8 cellular contexts compared by ENCODE assay signal in genomic region chr1:28369518-28370219, GRCh38. TPM values are rescaled to one million over a fixed set of nuclear protein-coding genes. Genes with fewer than 3 reads are reported as not detected.
DNase-seq lines count a peak whose midpoint lies in the region; ATAC-seq and TF ChIP-seq lines count a peak whose summit lies in the region.

Gene PHACTR4, plus strand, starts transcription at chr1:28369740. Its CDS starts 37,708 bp downstream, at chr1:28407448.

- peak; percentile 98 for DNase-seq in DMS 273 (lab: John Stamatoyannopoulos, UW; ENCODE audit: unreplicated experiment)
- DNase-seq in PC-3: peak; percentile 93
- peak; percentile 80 for DNase-seq in activated T-cell treated with anti-CD3 and anti-CD28 coated beads, Interleukin-2, amount 50 U/mL, for 1 hour
- peak; percentile 91 for DNase-seq in erythroblast (lab: John Stamatoyannopoulos, UW)
- DNase-seq in stimulated activated CD8-positive, alpha-beta memory T cell treated with anti-CD3 and anti-CD28 coated beads, Interleukin-4, amount 100 ng/mL, for 4 hours (ENCODE audit: low read depth in 2 of 2, low spot score in 1 of 2): peak; percentile 52 to 63

- H4K20me1 ChIP-seq in PC-3 (ENCODE audit: low read length): no peaks in the 10 kb centered on the region

- H3K36me3 ChIP-seq in PC-3 (ENCODE audit: low read depth, low read length) (no peaks in the 10 kb centered on the region), mucosa of rectum (ENCODE audit: control insufficient read depth in 2 of 2, insufficient read depth in 2 of 2, low read length in 2 of 2) (no peaks in the 10 kb centered on the region)

- H3K27me3 Mint-ChIP-seq in IgD-negative memory B cell: no peaks in the 10 kb centered on the region

- peaks cover 46% of the 10 kb centered on the region for H3K79me2 ChIP-seq in PC-3 (ENCODE audit: low read length)

- H3K4me1 ChIP-seq in PC-3 (ENCODE audit: insufficient read depth, low read length) (peaks cover 24% of the 10 kb centered on the region), mucosa of rectum (ENCODE audit: control insufficient read depth in 2 of 2, insufficient read depth in 2 of 2, low read length in 2 of 2) (peaks cover 9 to 10% of the 10 kb centered on the region in 2 donors)

- ATAC-seq in GM21526 (IDR thresholded peaks at IDR 0.05; ENCODE audit: low FRiP score, unreplicated experiment) (peak; percentile 74), PC-3 (peak; percentile 94)

- H3K9me3 ChIP-seq in PC-3 (ENCODE audit: low read length) (no peaks in the 10 kb centered on the region), mucosa of rectum (ENCODE audit: control insufficient read depth in 2 of 2, low read length in 2 of 2) (no peaks in the 10 kb centered on the region)

- peaks cover 17 to 30% (median 29%) of the 10 kb centered on the region in 3 donors for H3K4me1 Mint-ChIP-seq in IgD-negative memory B cell

- H3K9ac ChIP-seq in PC-3 (ENCODE audit: low read length) (peak within 1 kb of the TSS; percentile 79), mucosa of rectum (ENCODE audit: low read depth in 1 of 2, low read length in 2 of 2) (peak within 1 kb of the TSS; percentile 81 to 88)

- H3F3A ChIP-seq in PC-3 (ENCODE audit: low read length, unreplicated experiment): no peaks in the 10 kb centered on the region

- intact Hi-C loops in PC-3 (cut with micrococcal nuclease): no loop called here

- no TSS peak for BruUV-seq in PC-3 (replicated peaks; lab: Mats Ljungman, UMichigan)

- no peaks in the 10 kb centered on the region for H3K9me3 Mint-ChIP-seq in IgD-negative memory B cell

- peaks cover 1% of the 10 kb centered on the region for H3K36me3 Mint-ChIP-seq in IgD-negative memory B cell

- no peaks in the 10 kb centered on the region for H3K9me2 ChIP-seq in PC-3 (replicated peaks; ENCODE audit: low read length)

- H3K27ac Mint-ChIP-seq in IgD-negative memory B cell: peak within 1 kb of the TSS; percentile 76 to 96 (median 93)

- CTCF ChIA-PET in PC-3 (lab: Charles Lee): interaction anchor here (0.5 to 3.8 kb wide), 4 partner anchors 19 to 184 kb away, joined by 3 to 32 read pairs (median 4); no protein-coding TSS in a partner anchor

- TF ChIP-seq POLR2A in erythroblast (IDR thresholded peaks at IDR 0.05; ENCODE audit: low read length): peak; percentile 76

- POLR2A ChIA-PET in PC-3 (lab: Charles Lee; ENCODE audit: unreplicated experiment): interaction anchor here (0.6 to 1.0 kb wide), 3 partner anchors 60 to 126 kb away, joined by 6 to 9 read pairs (median 9); no protein-coding TSS in a partner anchor

- TF ChIP-seq CTCF in PC-3 (conservative IDR thresholded peaks at IDR 0.05; ENCODE audit: low read depth, low read length): no peak

- peak within 1 kb of the TSS; percentile 86 for H2AFZ ChIP-seq in PC-3 (ENCODE audit: low read length)

- peak within 1 kb of the TSS; percentile 58 for H3K27ac ChIP-seq in PC-3 (ENCODE audit: low read length)
- H3K27ac ChIP-seq in mucosa of rectum (ENCODE audit: low read depth in 2 of 2, low read length in 2 of 2): peak within 1 kb of the TSS; percentile 92 to 96

- H3K27me3 ChIP-seq in PC-3 (ENCODE audit: low read length) (no peaks in the 10 kb centered on the region), mucosa of rectum (ENCODE audit: control insufficient read depth in 2 of 2, insufficient read depth in 2 of 2, low read length in 2 of 2) (no peaks in the 10 kb centered on the region)

- H3K4me3 ChIP-seq in PC-3 (ENCODE audit: low read length) (peak within 1 kb of the TSS; percentile 87), mucosa of rectum (ENCODE audit: low read length in 2 of 2) (peak within 1 kb of the TSS; percentile 82 to 84)

- peak within 1 kb of the TSS; percentile 89 for H3K4me2 ChIP-seq in PC-3 (ENCODE audit: low read length)

- peak within 1 kb of the TSS; percentile 87 to 99 (median 95) for H3K4me3 Mint-ChIP-seq in IgD-negative memory B cell

RNA-seq across cellular contexts. Expression of gene PHACTR4, which starts in this region (rescaled TPM):
- polyA plus RNA-seq in IgD-negative memory B cell: 18.5 TPM
- total RNA-seq in PC-3 (2014; rRNA removed): 9.1 and 12.7 TPM in 2 replicates

Comparison
In these comparisons a context has a peak if more than half of its experiments do, and no peak if none do; other contexts are left out.
1. Peak in every context shown above with its lines: DNase-seq, ATAC-seq, H3K4me3 ChIP-seq and H3K27ac ChIP-seq.